In the genomic region with DNA sequence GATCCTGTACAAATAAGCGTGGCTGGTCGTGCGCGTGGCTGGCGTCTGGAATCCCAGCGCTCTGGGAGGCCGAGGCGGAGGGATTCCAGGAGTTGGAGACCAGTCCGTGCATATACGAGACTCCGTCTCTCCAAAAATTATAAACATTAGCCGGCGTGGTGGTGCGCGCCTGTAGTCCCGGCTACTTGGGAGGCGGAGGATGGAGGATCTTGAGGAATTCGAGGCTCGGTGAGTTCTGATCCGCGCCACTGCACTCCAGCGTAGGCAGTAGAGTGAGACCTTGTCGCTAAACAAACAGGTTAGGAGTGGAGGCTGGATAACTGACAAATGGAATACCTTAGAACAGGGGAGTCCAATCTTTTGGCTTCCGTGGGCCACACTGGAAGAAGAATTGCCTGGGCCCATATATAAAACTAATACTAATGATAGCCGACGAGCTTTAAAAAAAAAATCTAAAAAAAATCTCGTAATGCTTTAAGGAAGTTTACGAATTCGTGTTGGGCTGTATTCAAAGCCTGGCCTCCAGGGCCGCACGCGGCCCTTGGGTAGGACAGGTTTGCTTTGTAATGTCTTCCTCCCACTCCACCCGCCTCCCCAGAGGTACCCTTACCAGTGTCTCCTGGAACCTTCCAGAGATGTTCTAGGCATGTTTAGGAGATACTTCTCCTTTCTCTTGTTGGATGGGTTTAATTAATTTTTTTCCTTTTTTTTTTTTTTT, we compare ENCODE assay signal across 8 cellular contexts. TPM values are rescaled to one million over a fixed set of nuclear protein-coding genes. Genes with fewer than 3 reads are reported as not detected.
DNase-seq lines count a peak whose midpoint lies in the region; ATAC-seq and TF ChIP-seq lines count a peak whose summit lies in the region.

No MANE protein-coding gene starts in this region.

- intact Hi-C loops in Calu3 (cut with micrococcal nuclease; ENCODE audit: unreplicated experiment): no loop called here

- H3K27ac ChIP-seq in coronary artery: peak overlapping the region; percentile 77 to 96

- no peak for TF ChIP-seq POLR2A in NB4 (IDR thresholded peaks at IDR 0.05; ENCODE audit: extremely low read depth, insufficient read length)

- H3K27me3 Mint-ChIP-seq in Calu3 (ENCODE audit: unreplicated experiment): no peaks in the 10 kb centered on the region
- H3K27me3 Mint-ChIP-seq in naive B cell: no peaks in the 10 kb centered on the region

- peaks cover 20% of the 10 kb centered on the region for H3K4me1 Mint-ChIP-seq in Calu3 (ENCODE audit: low read depth, unreplicated experiment)
- peaks cover 22 to 72% (median 51%) of the 10 kb centered on the region in 3 donors for H3K4me1 Mint-ChIP-seq in naive B cell

- DNase-seq in Calu3 (peak; percentile 33), NB4 (ENCODE audit: low read depth) (peak; percentile 40), coronary artery (ENCODE audit: low spot score) (no peak), naive B cell (no peak), pons (ENCODE audit: low spot score) (no peak), occipital lobe (lab: John Stamatoyannopoulos, UW) (no peak), GDM1 (lab: John Stamatoyannopoulos, UW) (no peak)

- TF ChIP-seq CTCF in Calu3 (IDR thresholded peaks at IDR 0.05; ENCODE audit: unreplicated experiment) (no peak), NB4 (IDR thresholded peaks at IDR 0.05; ENCODE audit: low read depth, low read length) (no peak), coronary artery (IDR thresholded peaks at IDR 0.05) (no peak)

- ATAC-seq in naive B cell (ENCODE audit: low read depth in 2 of 2) (no peak), HG03521 (IDR thresholded peaks at IDR 0.05; ENCODE audit: unreplicated experiment) (no peak)

- H3K4me3 Mint-ChIP-seq in Calu3 (ENCODE audit: low read depth, unreplicated experiment) (peak overlapping the region; percentile 98), naive B cell (peak overlapping the region; percentile 97 to 99 (median 98))

- H3K4me3 ChIP-seq in NB4 (ENCODE audit: low read depth, low read length): peak overlapping the region; percentile 87
- H3K4me3 ChIP-seq in coronary artery: peak overlapping the region; percentile 100

- H3K36me3 Mint-ChIP-seq in Calu3 (ENCODE audit: insufficient read depth, unreplicated experiment) (peaks cover 55% of the 10 kb centered on the region), naive B cell (no peaks in the 10 kb centered on the region)

- CTCF ChIA-PET in Calu3 (lab: Charles Lee): interaction anchor here (0.6 to 1.6 kb wide), 2 partner anchors 15 to 593 kb away, joined by 3 to 6 read pairs; no protein-coding TSS in a partner anchor

- H3K27ac Mint-ChIP-seq in Calu3 (ENCODE audit: unreplicated experiment) (peak overlapping the region; percentile 93), naive B cell (peak overlapping the region; percentile 95 to 99 (median 98))

- BruUV-seq in Calu3 (replicated peaks; lab: Mats Ljungman, UMichigan): no TSS peak

- H3K9me3 Mint-ChIP-seq in Calu3 (ENCODE audit: low read depth, unreplicated experiment): no peaks in the 10 kb centered on the region
- no peaks in the 10 kb centered on the region for H3K9me3 Mint-ChIP-seq in naive B cell

RNA-seq across cellular contexts. Expression of a gene that starts 0.9 kb away (rescaled TPM):
- total RNA-seq in Calu3 (2022): 239 and 247 TPM in 2 replicates
- 100 to 1,000 TPM in 5 of 6 donors, 10 to 100 TPM in 1; 69.7 to 240 (median 184) TPM for polyA plus RNA-seq in naive B cell (ENCODE audit: low read depth in 6 of 6)
- total RNA-seq in occipital lobe: 100 TPM

RNA-seq across cellular contexts. Expression of a gene that starts 55.2 kb away (rescaled TPM):
- 68.7 and 70.9 TPM in 2 replicates for total RNA-seq in Calu3 (2022)
- 10 to 100 TPM; 20.7 to 38.4 (median 32.0) TPM for polyA plus RNA-seq in naive B cell (ENCODE audit: low read depth in 6 of 6)
- 36.0 TPM for total RNA-seq in occipital lobe

Comparison
In these comparisons a context has a peak if more than half of its experiments do, and no peak if none do; other contexts are left out.
1. DNase-seq: peak in Calu3 (single experiment) and NB4 (single experiment); none in coronary artery (single experiment), naive B cell (single experiment), pons (single experiment), occipital lobe (single experiment) and GDM1 (single experiment).